ENCODE assay signal across 31 cellular contexts in the genomic region with DNA sequence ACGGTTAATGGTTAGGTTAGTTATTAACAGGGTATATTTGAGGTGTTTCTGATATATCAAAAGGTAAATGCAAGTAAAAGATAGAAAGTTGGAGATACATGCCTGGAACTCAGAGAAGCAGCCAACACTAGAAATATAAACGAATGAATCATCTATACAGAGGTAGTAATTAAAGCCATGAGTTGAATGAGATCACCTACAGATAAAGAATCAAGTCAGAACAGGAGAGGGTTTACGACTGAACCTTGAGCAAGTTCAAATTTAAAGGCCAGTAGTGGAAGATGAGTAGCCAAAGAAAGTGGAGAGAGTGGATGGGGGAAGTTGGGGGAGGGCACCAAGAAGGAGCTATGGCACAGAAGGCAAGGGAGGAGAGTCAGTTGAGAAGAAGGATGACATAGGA.
"Had no signal": no experiment of that assay in that cellular context is flagged by ENCODE, and none has a peak within 500 bp of the region (broad histone marks: within the 10 kb centered on the region; RNA-seq: fewer than 3 reads in every experiment).

No MANE protein-coding gene starts in this region.

- H3K4me3 Mint-ChIP-seq: mesothelial cell of epicardium; naive thymus-derived CD4-positive, alpha-beta T cell; nephron; neural progenitor cell; stimulated activated naive CD8-positive, alpha-beta T cell treated with anti-CD3 and anti-CD28 coated beads, Interleukin-15, amount 100 ng/mL, for 72 hours had no signal

- FAIRE-seq: endothelial cell of umbilical vein, islet of Langerhans, small intestine had no signal

- DNase-seq: dermis blood vessel endothelial cell; effector memory CD4-positive, alpha-beta T cell; erythroblast; esophagus squamous epithelium; gastrocnemius medialis; heart left ventricle; hippocampal formation; kidney glomerular epithelial cell; left ventricle myocardium superior; lower lobe of right lung; mesenchymal stem cell; naive thymus-derived CD4-positive, alpha-beta T cell; right lobe of liver; small intestine; stimulated activated CD4-positive, alpha-beta T cell treated with anti-CD3 and anti-CD28 coated beads, Interleukin-15, amount 100 ng/mL, for 24 hours; stimulated activated CD4-positive, alpha-beta T cell treated with anti-CD3 and anti-CD28 coated beads, Interleukin-2, amount 100 ng/mL, for 48 hours; stimulated activated CD8-positive, alpha-beta memory T cell treated with anti-CD3 and anti-CD28 coated beads, Interleukin-4, amount 100 ng/mL, for 48 hours; stimulated activated naive CD4-positive, alpha-beta T cell; stimulated activated naive CD8-positive, alpha-beta T cell treated with anti-CD3 and anti-CD28 coated beads, Interleukin-15, amount 100 ng/mL, for 72 hours; transverse colon; upper lobe of right lung; uterus had no signal

- H3K27ac Mint-ChIP-seq: mesothelial cell of epicardium; naive thymus-derived CD4-positive, alpha-beta T cell; nephron; neural progenitor cell; progenitor cell of endocrine pancreas; stimulated activated naive CD8-positive, alpha-beta T cell treated with anti-CD3 and anti-CD28 coated beads, Interleukin-15, amount 100 ng/mL, for 72 hours had no signal

- H3K27me3 ChIP-seq: esophagus squamous epithelium, gastrocnemius medialis, neural progenitor cell, right lobe of liver, transverse colon, upper lobe of right lung, uterus had no signal

- H3K9me3 Mint-ChIP-seq: neural progenitor cell; stimulated activated naive CD8-positive, alpha-beta T cell treated with anti-CD3 and anti-CD28 coated beads, Interleukin-15, amount 100 ng/mL, for 72 hours had no signal

- H3K36me3 Mint-ChIP-seq: mesothelial cell of epicardium; naive thymus-derived CD4-positive, alpha-beta T cell; neural progenitor cell had no signal

- H3K9me3 ChIP-seq: esophagus squamous epithelium, gastrocnemius medialis, lower lobe of right lung, right lobe of liver, suprapubic skin, transverse colon, upper lobe of right lung, uterus had no signal

- H3K4me1 Mint-ChIP-seq: mesothelial cell of epicardium; naive thymus-derived CD4-positive, alpha-beta T cell; nephron; neural progenitor cell; stimulated activated naive CD8-positive, alpha-beta T cell treated with anti-CD3 and anti-CD28 coated beads, Interleukin-15, amount 100 ng/mL, for 72 hours had no signal

- H3K4me3 ChIP-seq: coronary artery, esophagus squamous epithelium, gastrocnemius medialis, heart left ventricle, lower lobe of right lung, neural progenitor cell, right lobe of liver, suprapubic skin, transverse colon, upper lobe of right lung, uterus had no signal

- H3K9ac ChIP-seq: neural progenitor cell, parathyroid adenoma had no signal

- H3K27ac ChIP-seq: coronary artery, esophagus squamous epithelium, gastrocnemius medialis, heart left ventricle, lower lobe of right lung, neural progenitor cell, parathyroid adenoma, right lobe of liver, suprapubic skin, upper lobe of right lung, uterus had no signal

- H3K4me2 ChIP-seq: neural progenitor cell had no signal

- H3K4me1 ChIP-seq: esophagus squamous epithelium, gastrocnemius medialis, heart left ventricle, lower lobe of right lung, parathyroid adenoma, right lobe of liver, suprapubic skin, upper lobe of right lung, uterus had no signal

- H3K27me3 Mint-ChIP-seq: progenitor cell of endocrine pancreas; stimulated activated naive CD8-positive, alpha-beta T cell treated with anti-CD3 and anti-CD28 coated beads, Interleukin-15, amount 100 ng/mL, for 72 hours had no signal

- H2AFZ ChIP-seq: neural progenitor cell, parathyroid adenoma had no signal

- ATAC-seq: gastrocnemius medialis; heart left ventricle; left ventricle myocardium superior; lower lobe of right lung; naive thymus-derived CD4-positive, alpha-beta T cell; right lobe of liver; stimulated activated naive CD8-positive, alpha-beta T cell treated with anti-CD3 and anti-CD28 coated beads, Interleukin-15, amount 100 ng/mL, for 72 hours; upper lobe of right lung had no signal

- H3K36me3 ChIP-seq: esophagus squamous epithelium, gastrocnemius medialis, heart left ventricle, lower lobe of right lung, neural progenitor cell, right lobe of liver, suprapubic skin, transverse colon, upper lobe of right lung, uterus had no signal

- H3K79me2 ChIP-seq: parathyroid adenoma had no signal
